ENCODE assay signal across 27 cellular contexts in genomic region chr22:47435204-47435487, GRCh38.
"Had no signal": no experiment of that assay in that cellular context is flagged by ENCODE, and none has a peak within 500 bp of the region (broad histone marks: within the 10 kb centered on the region; RNA-seq: fewer than 3 reads in every experiment).

No MANE protein-coding gene starts in this region.

- H3K9me3 Mint-ChIP-seq: activated T-cell treated with anti-CD3 and anti-CD28 coated beads, Interleukin-2, amount 50 U/mL, for 24 hours had no signal

- ATAC-seq: activated CD4-positive, alpha-beta T cell treated with anti-CD3 and anti-CD28 coated beads for 36 hours; activated CD4-positive, CD25-positive, alpha-beta regulatory T cell treated with anti-CD3 and anti-CD28 coated beads, Interleukin-2, amount 50 U/mL, for 24 hours; activated CD8-positive, alpha-beta T cell treated with anti-CD3 and anti-CD28 coated beads, Interleukin-2, amount 10 ng/mL, durations not matched to agents 7 days and 5 days; PC-3; WTC11 had no signal

- H3K4me3 ChIP-seq: ascending aorta, Peyer's patch had no signal

- H3K4me3 Mint-ChIP-seq: activated CD4-positive, alpha-beta T cell treated with anti-CD3 and anti-CD28 coated beads for 36 hours; activated CD4-positive, alpha-beta T cell treated with anti-CD3 and anti-CD28 coated beads, Interleukin-2, amount 10 ng/mL, durations not matched to agents 7 days and 5 days; activated CD8-positive, alpha-beta T cell treated with anti-CD3 and anti-CD28 coated beads, Interleukin-2, amount 10 ng/mL, durations not matched to agents 7 days and 5 days; activated naive CD4-positive, alpha-beta T cell treated with anti-CD3 and anti-CD28 coated beads, Interleukin-2, amount 50 U/mL, for 24 hours; activated naive CD8-positive, alpha-beta T cell treated with anti-CD3 and anti-CD28 coated beads, Interleukin-2, amount 10 ng/mL, durations not matched to agents 7 days and 5 days; activated T-cell treated with anti-CD3 and anti-CD28 coated beads, Interleukin-2, amount 50 U/mL, for 24 hours; T-helper 1 cell treated with Interleukin-12 subunit alpha and Interleukin-12 subunit beta and Interleukin-4 antibody, amounts not matched to agents 30 μg/mL and 1 μg/mL, for 36 hours; T-helper 2 cell treated with Interferon-gamma antibody and Interleukin-4, amounts not matched to agents 5 μg/mL and 100 μg/mL, for 36 hours; WTC11 had no signal

- H3K36me3 ChIP-seq: ascending aorta, Peyer's patch had no signal

- H3K27me3 ChIP-seq: ascending aorta, Peyer's patch had no signal

- H3K36me3 Mint-ChIP-seq: activated naive CD4-positive, alpha-beta T cell treated with anti-CD3 and anti-CD28 coated beads, Interleukin-2, amount 50 U/mL, for 24 hours; activated naive CD8-positive, alpha-beta T cell treated with anti-CD3 and anti-CD28 coated beads, Interleukin-2, amount 10 ng/mL, durations not matched to agents 7 days and 5 days had no signal

- H3K4me1 Mint-ChIP-seq: activated CD4-positive, alpha-beta T cell treated with anti-CD3 and anti-CD28 coated beads for 36 hours; activated CD4-positive, alpha-beta T cell treated with anti-CD3 and anti-CD28 coated beads, Interleukin-2, amount 10 ng/mL, durations not matched to agents 7 days and 5 days; activated naive CD4-positive, alpha-beta T cell treated with anti-CD3 and anti-CD28 coated beads, Interleukin-2, amount 50 U/mL, for 24 hours; activated naive CD8-positive, alpha-beta T cell treated with anti-CD3 and anti-CD28 coated beads, Interleukin-2, amount 10 ng/mL, durations not matched to agents 7 days and 5 days; WTC11 had no signal

- H3K27ac Mint-ChIP-seq: activated CD4-positive, alpha-beta T cell treated with anti-CD3 and anti-CD28 coated beads for 36 hours; activated CD4-positive, alpha-beta T cell treated with anti-CD3 and anti-CD28 coated beads, Interleukin-2, amount 10 ng/mL, durations not matched to agents 7 days and 5 days; activated CD8-positive, alpha-beta T cell treated with anti-CD3 and anti-CD28 coated beads, Interleukin-2, amount 10 ng/mL, durations not matched to agents 7 days and 5 days; activated naive CD4-positive, alpha-beta T cell treated with anti-CD3 and anti-CD28 coated beads, Interleukin-2, amount 50 U/mL, for 24 hours; activated naive CD8-positive, alpha-beta T cell treated with anti-CD3 and anti-CD28 coated beads, Interleukin-2, amount 10 ng/mL, durations not matched to agents 7 days and 5 days; activated T-cell treated with anti-CD3 and anti-CD28 coated beads, Interleukin-2, amount 50 U/mL, for 24 hours; activated T-helper 2 cell treated with anti-CD3 and anti-CD28 coated beads, Interferon-gamma antibody, Interleukin-2, Interleukin-4, amounts not matched to agents 10 μg/mL and 5 μg/mL and 100 μg/mL, durations not matched to agents 14 hours and 24 hours and 36 hours; T-helper 1 cell treated with Interleukin-12 subunit alpha and Interleukin-12 subunit beta and Interleukin-4 antibody, amounts not matched to agents 30 μg/mL and 1 μg/mL, for 36 hours; T-helper 2 cell treated with Interferon-gamma antibody and Interleukin-4, amounts not matched to agents 5 μg/mL and 100 μg/mL, for 36 hours; WTC11 had no signal

- H3K27me3 Mint-ChIP-seq: activated CD4-positive, alpha-beta T cell treated with anti-CD3 and anti-CD28 coated beads for 36 hours; activated CD4-positive, alpha-beta T cell treated with anti-CD3 and anti-CD28 coated beads, Interleukin-2, amount 10 ng/mL, durations not matched to agents 7 days and 5 days; activated naive CD4-positive, alpha-beta T cell treated with anti-CD3 and anti-CD28 coated beads, Interleukin-2, amount 50 U/mL, for 24 hours; activated naive CD8-positive, alpha-beta T cell treated with anti-CD3 and anti-CD28 coated beads, Interleukin-2, amount 10 ng/mL, durations not matched to agents 7 days and 5 days; activated T-cell treated with anti-CD3 and anti-CD28 coated beads, Interleukin-2, amount 50 U/mL, for 24 hours had no signal

- DNase-seq: activated CD4-positive, alpha-beta T cell treated with anti-CD3 and anti-CD28 coated beads for 36 hours; activated CD4-positive, alpha-beta T cell treated with anti-CD3 and anti-CD28 coated beads, Interleukin-2, amount 10 ng/mL, durations not matched to agents 7 days and 5 days; activated CD4-positive, alpha-beta T cell treated with anti-CD3 and anti-CD28 coated beads, Interleukin-2, amount 50 U/mL, for 48 hours; activated CD8-positive, alpha-beta T cell treated with anti-CD3 and anti-CD28 coated beads, Interleukin-2, amount 10 ng/mL, durations not matched to agents 7 days and 5 days; activated gamma-delta T cell; activated naive CD4-positive, alpha-beta T cell treated with Interleukin-2 at 50 U/mL for 16 hours; activated naive CD8-positive, alpha-beta T cell treated with anti-CD3 and anti-CD28 coated beads, Interleukin-2, amount 10 ng/mL, durations not matched to agents 7 days and 5 days; activated T-cell treated with anti-CD3 and anti-CD28 coated beads, Interleukin-2, amount 50 U/mL, for 24 hours; NCI-H1092 treated with DMSO at 0.1 percent for 48 hours; NCI-H146; NCI-H187; NCI-H2029 treated with DMSO at 0.1 percent for 48 hours; NCI-H2107; NCI-H226; NCI-H748 treated with DMSO at 0.1 percent for 48 hours; NK-92 treated with Interleukin-12 subunit alpha and Interleukin-12 subunit beta, amount 100 ng/mL, for 24 hours; PC-3; Peyer's patch; RPMI8226; SIG-M5 had no signal
